12 cellular contexts compared by ENCODE assay signal in genomic region chr4:37662861-37663390, GRCh38. TPM values are rescaled to one million over a fixed set of nuclear protein-coding genes. Genes with fewer than 3 reads are reported as not detected.
A peak's percentile ranks its signal among the peaks of the same experiment; 100 is the strongest.
DNase-seq lines count a peak whose midpoint lies in the region; ATAC-seq and TF ChIP-seq lines count a peak whose summit lies in the region.
"Had no signal": no experiment of that assay in that cellular context is flagged by ENCODE, and none has a peak within 500 bp of the region (broad histone marks: within the 10 kb centered on the region; RNA-seq: fewer than 3 reads in every experiment).

No MANE protein-coding gene starts in this region.

- TF ChIP-seq POLR2A in HCT116 (IDR thresholded peaks at IDR 0.05; ENCODE audit: borderline replicate concordance, extremely low read depth, insufficient read depth, insufficient read length) (no peak), erythroblast (IDR thresholded peaks at IDR 0.05; ENCODE audit: low read length) (no peak)

- no TSS peak for BruUV-seq in HCT116 (replicated peaks; lab: Mats Ljungman, UMichigan)

- H3K4me1 ChIP-seq in HCT116 (ENCODE audit: control insufficient read depth in 1 of 2, insufficient read depth in 2 of 2, low read length in 2 of 2), result peaks cover 43 to 66% of the 10 kb centered on the region in 2 experiments

- H3K4me2 ChIP-seq in HCT116 (ENCODE audit: low read length), result peak overlapping the region; percentile 52

- H4K20me1 ChIP-seq in HCT116 (ENCODE audit: insufficient read depth), result no peaks in the 10 kb centered on the region

- intact Hi-C loops in HCT116 (cut with micrococcal nuclease) (no loop called here), left ventricle myocardium superior (cut with micrococcal nuclease) (no loop called here), sciatic nerve (cut with DNase I) (no loop called here)

- H3K36me3 ChIP-seq in HCT116 (ENCODE audit: control insufficient read depth in 1 of 2, insufficient read depth in 2 of 2, low read length in 2 of 2), result no peaks in the 10 kb centered on the region

- no peaks in the 10 kb centered on the region for H3K9me3 ChIP-seq in HCT116 (ENCODE audit: control insufficient read depth in 1 of 2, insufficient read depth in 1 of 2, low read depth in 1 of 2, low read length in 2 of 2)

- DNase-seq in HCT116 (ENCODE audit: low read depth, low spot score) (no peak), left ventricle myocardium superior (peak; percentile 55), sciatic nerve (ENCODE audit: low spot score) (no peak), NCI-H2081 (lab: John Stamatoyannopoulos, UW) (no peak), EL (no peak), erythroblast (lab: John Stamatoyannopoulos, UW) (no peak)
- DNase-seq: activated CD4-positive, alpha-beta T cell treated with anti-CD3 and anti-CD28 coated beads, Interleukin-2, amount 50 U/mL, for 4 hours; activated naive CD8-positive, alpha-beta T cell treated with anti-CD3 and anti-CD28 coated beads for 36 hours; CD8-positive, alpha-beta T cell had no signal

- H3K9ac ChIP-seq in HCT116 (ENCODE audit: low read length), result no peak overlapping the region

- CTCF ChIA-PET in HCT116 (lab: Charles Lee), result no interaction called here

- no peak overlapping the region for H2AFZ ChIP-seq in HCT116 (ENCODE audit: low read depth, low read length, poor library complexity, severe bottlenecking)

- POLR2A ChIA-PET in HCT116 (lab: Charles Lee), result no interaction called here

- no peak for TF ChIP-seq CTCF in HCT116 (IDR thresholded peaks at IDR 0.05 in 2 of 3, conservative IDR thresholded peaks at IDR 0.05 in 1 of 3; ENCODE audit: borderline replicate concordance in 1 of 3, insufficient read depth in 1 of 3, low read depth in 2 of 3, low read length in 2 of 3)

- no peaks in the 10 kb centered on the region for H3K9me2 ChIP-seq in HCT116 (ENCODE audit: insufficient read depth)

- H3K4me3 ChIP-seq in HCT116 (replicated peaks in 1 of 2; ENCODE audit: low read depth in 1 of 2, low read length in 2 of 2), result no peak overlapping the region
- H3K4me3 ChIP-seq: GM12878 had no signal

- ATAC-seq in HCT116, result no peak
- peak; percentile 56 for ATAC-seq in left ventricle myocardium superior
- ATAC-seq in sciatic nerve, result peak; percentile 63
- ATAC-seq in GM19463 (IDR thresholded peaks at IDR 0.05; ENCODE audit: unreplicated experiment), result no peak
- ATAC-seq: CD8-positive, alpha-beta T cell; GM12878 had no signal

- H3K79me2 ChIP-seq in HCT116 (ENCODE audit: insufficient read depth, low read length), result peaks cover 41% of the 10 kb centered on the region

- 49 to 62% (median 49%) methylated on average over 5 of the region's 5 CpGs for WGBS in adipose tissue, 3 donors

- RAD21 ChIA-PET in HCT116 (lab: Charles Lee; ENCODE audit: low non-redundant PET in 1 of 2, low total read pairs in 2 of 2, uncharacterized antibody in 2 of 2, unreplicated experiment in 2 of 2), result no interaction called here

- H3K27me3 ChIP-seq in HCT116 (ENCODE audit: insufficient read depth, low read length), result no peaks in the 10 kb centered on the region

- no peak overlapping the region for H3K27ac ChIP-seq in HCT116 (ENCODE audit: low read depth, low read length)
- peak overlapping the region; percentile 1 for H3K27ac ChIP-seq in adipose tissue (ENCODE audit: low read depth, low read length)

- no peak for TF ChIP-seq RAD21 in HCT116 (IDR thresholded peaks at IDR 0.05; ENCODE audit: low read depth)

TF ChIP-seq in HCT116, 20 proteins besides CTCF, POLR2A, EP300 and RAD21:
- no peak for TF ChIP-seq YY1 (IDR thresholded peaks at IDR 0.05; ENCODE audit: extremely low read depth, insufficient replicate concordance, low read depth, low read length)
- TF ChIP-seq CBX3 (IDR thresholded peaks at IDR 0.05; ENCODE audit: low read depth), result no peak
- no peak for TF ChIP-seq EZH2phosphoT487 (IDR thresholded peaks at IDR 0.05; ENCODE audit: borderline replicate concordance)
- TF ChIP-seq ZBTB33 (IDR thresholded peaks at IDR 0.05; ENCODE audit: extremely low read depth, insufficient replicate concordance, low read length), result no peak
- TF ChIP-seq REST (IDR thresholded peaks at IDR 0.05; ENCODE audit: low read depth), result no peak
- no peak for TF ChIP-seq MAX (IDR thresholded peaks at IDR 0.05)
- no peak for TF ChIP-seq ZNF274 (IDR thresholded peaks at IDR 0.05; ENCODE audit: low read depth, low read length)
- TF ChIP-seq FOSL1 (IDR thresholded peaks at IDR 0.05; ENCODE audit: low read depth), result no peak
- no peak for TF ChIP-seq ZFX (IDR thresholded peaks at IDR 0.05)
- no peak for TF ChIP-seq SRF (IDR thresholded peaks at IDR 0.05; ENCODE audit: low read depth)
- TF ChIP-seq ELF1 (IDR thresholded peaks at IDR 0.05; ENCODE audit: borderline replicate concordance, low read depth), result no peak
- no peak for TF ChIP-seq SP1 (IDR thresholded peaks at IDR 0.05; ENCODE audit: low read depth)
- TF ChIP-seq SIN3A (IDR thresholded peaks at IDR 0.05; ENCODE audit: low read depth), result no peak

RNA-seq across cellular contexts. Expression of gene RELL1, which starts 23.2 kb away (rescaled TPM):
- total RNA-seq in HCT116 (2021; ENCODE audit: unreplicated experiment) (30.2 TPM), left ventricle myocardium superior (21.9 TPM), sciatic nerve (80.6 TPM)
- 13.3 and 14.6 TPM in 2 replicates for polyA plus RNA-seq in HCT116 (2012)
- 1 to 10 TPM; 1.5 to 9.3 (median 5.3) TPM for polyA plus RNA-seq in adipose tissue

Comparison
In these comparisons a context has a peak if more than half of its experiments do, and no peak if none do; other contexts are left out.
1. ATAC-seq: peak in left ventricle myocardium superior (single experiment) and sciatic nerve (single experiment); none in HCT116 (single experiment) and GM19463 (single experiment).